In genomic region chr10:110023785-110024184, GRCh38 we compare ENCODE assay signal across 2 cellular contexts.
A peak's percentile ranks its signal among the peaks of the same experiment; 100 is the strongest.
TF ChIP-seq lines count a peak whose summit lies in the region.

No MANE protein-coding gene starts in this region.

TF ChIP-seq in HEK293, 187 proteins besides CTCF, POLR2A, EP300 and RAD21:
- TF ChIP-seq ZNF658 (tag by site-specific recombination; IDR thresholded peaks at IDR 0.05) (no peak), ZNF623 (tag by site-specific recombination; IDR thresholded peaks at IDR 0.05) (no peak), REST (tag by site-specific recombination; IDR thresholded peaks at IDR 0.05) (0 out of 2 replicates have a peak, but pooled peaks have one; percentile 14)

TF ChIP-seq in SK-N-SH, 30 proteins besides CTCF, POLR2A, EP300 and RAD21:
- TF ChIP-seq JUND (IDR thresholded peaks at IDR 0.05) (no peak), ELF1 (IDR thresholded peaks at IDR 0.05) (no peak), GATA2 (CRISPR knock-in tag; IDR thresholded peaks at IDR 0.05) (no peak), TEAD4 (IDR thresholded peaks at IDR 0.05; ENCODE audit: borderline replicate concordance, insufficient read depth) (no peak), TAF1 (IDR thresholded peaks at IDR 0.05; ENCODE audit: borderline replicate concordance, low read depth, low read length) (no peak), TCF12 (IDR thresholded peaks at IDR 0.05) (no peak), GABPA (IDR thresholded peaks at IDR 0.05; ENCODE audit: low read depth) (no peak), RCOR1 (IDR thresholded peaks at IDR 0.05; ENCODE audit: low read length) (no peak), ZBTB33 (IDR thresholded peaks at IDR 0.05; ENCODE audit: borderline replicate concordance, low read depth) (no peak), REST (IDR thresholded peaks at IDR 0.05; ENCODE audit: low read depth, low read length) (no peak), RXRA (IDR thresholded peaks at IDR 0.05; ENCODE audit: borderline replicate concordance, low read depth) (no peak), RFX5 (IDR thresholded peaks at IDR 0.05; ENCODE audit: low read length) (no peak), IRF3 (IDR thresholded peaks at IDR 0.05; ENCODE audit: low read depth, low read length) (no peak), MEF2A (IDR thresholded peaks at IDR 0.05; ENCODE audit: borderline replicate concordance, low read depth) (no peak), PBX3 (IDR thresholded peaks at IDR 0.05) (no peak), MXI1 (IDR thresholded peaks at IDR 0.05; ENCODE audit: low read depth, low read length) (no peak), NRF1 (IDR thresholded peaks at IDR 0.05; ENCODE audit: low read depth, low read length) (no peak), USF1 (IDR thresholded peaks at IDR 0.05; ENCODE audit: borderline replicate concordance, low read depth) (no peak), CHD2 (IDR thresholded peaks at IDR 0.05; ENCODE audit: low read length, partially characterized antibody) (no peak), YY1 (IDR thresholded peaks at IDR 0.05; ENCODE audit: low read depth) (no peak)
TF ChIP-seq in SK-N-SH: peak in this region for 0.
